Comparison of ENCODE assay signal across 21 cellular contexts in genomic region chr14:95611293-95611880, GRCh38.
A peak's percentile ranks its signal among the peaks of the same experiment; 100 is the strongest.
DNase-seq lines count a peak whose midpoint lies in the region; ATAC-seq, FAIRE-seq and TF ChIP-seq lines count a peak whose summit lies in the region.
"Had no signal": no experiment of that assay in that cellular context is flagged by ENCODE, and none has a peak within 500 bp of the region (broad histone marks: within the 10 kb centered on the region; RNA-seq: fewer than 3 reads in every experiment).

No MANE protein-coding gene starts in this region.

- H3K36me3 ChIP-seq in GM06990 (ENCODE audit: control insufficient read depth, insufficient read depth, low read length), result no peaks in the 10 kb centered on the region
- no peaks in the 10 kb centered on the region for H3K36me3 ChIP-seq in GM12878 (ENCODE audit: control insufficient read depth in 2 of 2, insufficient read depth in 2 of 2, low read length in 1 of 2)
- H3K36me3 ChIP-seq in endodermal cell (ENCODE audit: control insufficient read depth, insufficient read depth, low read length), result no peaks in the 10 kb centered on the region
- H3K36me3 ChIP-seq: suprapubic skin had no signal

- FAIRE-seq in GM12878 (lab: Jason Lieb, UNC), result no peak
- FAIRE-seq: urothelium cell line had no signal

- no peak overlapping the region for H3K4me3 ChIP-seq in GM06990 (replicated peaks; ENCODE audit: low read depth, low read length)
- H3K4me3 ChIP-seq in GM12878, result no peak overlapping the region
- no peak overlapping the region for H3K4me3 ChIP-seq in endodermal cell (ENCODE audit: low read length)
- H3K4me3 ChIP-seq: suprapubic skin had no signal

- H3K79me2 ChIP-seq in GM12878 (ENCODE audit: control insufficient read depth, insufficient read depth, low read length), result no peaks in the 10 kb centered on the region

- POLR2A ChIA-PET in GM12878 (lab: Charles Lee), result no interaction called here

- 49% methylated on average over 8 of the region's 8 CpGs for WGBS in GM12878 (ENCODE audit: insufficient coverage, insufficient replicate concordance, low lambda C conversion rate, missing lambda C conversion rate)
- WGBS in endodermal cell (ENCODE audit: insufficient coverage in 1 of 2, insufficient read length in 1 of 2), 2 experiments, result 89 to 91% methylated on average over 7 to 8 of the region's 8 CpGs

- no peak for TF ChIP-seq EP300 in GM12878 (IDR thresholded peaks at IDR 0.05; ENCODE audit: borderline replicate concordance in 1 of 2, control insufficient read depth in 1 of 2, low read depth in 2 of 2, low read length in 2 of 2)

- no peaks in the 10 kb centered on the region for H3K36me3 Mint-ChIP-seq in endodermal cell (ENCODE audit: low read depth)
- H3K36me3 Mint-ChIP-seq: CD8-positive, alpha-beta memory T cell; IgD-negative memory B cell; natural killer cell had no signal

- DNase-seq in GM06990 (ENCODE audit: extremely low read depth, insufficient read length), result no peak
- no peak for DNase-seq in GM12878 (ENCODE audit: low read depth, low spot score)
- no peak for DNase-seq in endodermal cell
- DNase-seq in posterior vena cava (ENCODE audit: low spot score), result no peak
- no peak for DNase-seq in activated naive CD4-positive, alpha-beta T cell treated with Interleukin-2 at 50 U/mL for 16 hours
- DNase-seq: activated CD4-positive, alpha-beta T cell treated with anti-CD3 and anti-CD28 coated beads for 48 hours; CD8-positive, alpha-beta memory T cell; effector memory CD4-positive, alpha-beta T cell; HFFc6; left colon; natural killer cell; NCI-H2029 treated with DMSO at 0.1 percent for 48 hours; NCI-H446 treated with DMSO at 0.1 percent for 48 hours had no signal

- peaks cover 17% of the 10 kb centered on the region for H3K27me3 Mint-ChIP-seq in endodermal cell (ENCODE audit: insufficient read depth)

- in situ Hi-C loops in GM12878 (cut with MboI), result loop anchor here (5.0 kb wide), 1 partner anchor 161 kb away; no protein-coding TSS in a partner anchor

- H3K9ac ChIP-seq in GM12878 (ENCODE audit: control insufficient read depth, insufficient read depth, low read length) (no peak overlapping the region), endodermal cell (ENCODE audit: extremely low read depth, low read length, poor library complexity, severe bottlenecking) (no peak overlapping the region)

- H3K9me3 ChIP-seq in GM12878 (replicated peaks; ENCODE audit: control insufficient read depth, insufficient read depth, low read length) (no peaks in the 10 kb centered on the region), endodermal cell (ENCODE audit: control insufficient read depth, low read length) (no peaks in the 10 kb centered on the region)
- H3K9me3 ChIP-seq: suprapubic skin had no signal

- no TSS peak for BruUV-seq in GM12878 (replicated peaks; lab: Mats Ljungman, UMichigan)

- H3K27me3 ChIP-seq in GM06990 (replicated peaks; ENCODE audit: control insufficient read depth, insufficient read depth, low read length), result no peaks in the 10 kb centered on the region
- H3K27me3 ChIP-seq in GM12878 (replicated peaks in 1 of 2; ENCODE audit: control insufficient read depth in 2 of 2, insufficient read depth in 2 of 2, low read length in 1 of 2), result no peaks in the 10 kb centered on the region; a peak in 1 of 4 replicates
- peaks cover 29% of the 10 kb centered on the region for H3K27me3 ChIP-seq in endodermal cell (ENCODE audit: control insufficient read depth, insufficient read depth, low read length, poor library complexity, severe bottlenecking)

- no peak overlapping the region for H3K4me2 ChIP-seq in GM12878 (ENCODE audit: control insufficient read depth, insufficient read depth)

- TF ChIP-seq CTCF in GM06990 (IDR thresholded peaks at IDR 0.05; ENCODE audit: insufficient read depth, low read length, poor library complexity, severe bottlenecking) (peak; percentile 11), GM12873 (IDR thresholded peaks at IDR 0.05; ENCODE audit: insufficient read depth, low read depth, low read length, missing control alignments) (peak; percentile 58), GM12878 (IDR thresholded peaks at IDR 0.05 in 2 of 3, conservative IDR thresholded peaks at IDR 0.05 in 1 of 3; ENCODE audit: control insufficient read depth in 2 of 3, extremely low read depth in 1 of 3, insufficient read depth in 1 of 3, low read depth in 3 of 3, low read length in 3 of 3) (peak in 2 of 3 experiments; percentile 28 to 32; a peak in 3 of 6 replicates), endodermal cell (conservative IDR thresholded peaks at IDR 0.05) (no peak)

- H2AFZ ChIP-seq in GM12878 (ENCODE audit: control insufficient read depth, low read depth, low read length), result no peak overlapping the region

- peak; percentile 67 for TF ChIP-seq RAD21 in GM12878 (IDR thresholded peaks at IDR 0.05; ENCODE audit: insufficient read depth, low read depth, low read length)

- no peaks in the 10 kb centered on the region for H4K20me1 ChIP-seq in GM12878 (ENCODE audit: control insufficient read depth, insufficient read depth)

- H3K4me1 Mint-ChIP-seq in endodermal cell, result no peaks in the 10 kb centered on the region
- H3K4me1 Mint-ChIP-seq: CD8-positive, alpha-beta memory T cell; IgD-negative memory B cell; natural killer cell had no signal

- intact Hi-C loops in GM12878 (cut with micrococcal nuclease; ENCODE audit: unreplicated experiment), result loop anchor here (1.0 kb wide), 2 partner anchors 163 to 383 kb away; no protein-coding TSS in a partner anchor
- intact Hi-C loops in posterior vena cava (cut with DNase I), result loop anchor here in 1 of 2 donors (10.0 kb wide), 1 partner anchor 457 kb away; the partner anchor contains the start of gene DICER1

- CTCF ChIA-PET in GM12878 (lab: Yijun Ruan, JAX), result interaction anchor here (0.6 to 10.4 kb wide), 12 partner anchors 44 to 1013 kb away, joined by 3 to 145 read pairs (median 4); partner anchors contain the start of gene TCL1B

- TF ChIP-seq POLR2A in GM12878 (IDR thresholded peaks at IDR 0.05; ENCODE audit: low read depth, low read length), result no peak

- RAD21 ChIA-PET in GM12878 (lab: Charles Lee; ENCODE audit: unreplicated experiment), result interaction anchor here (0.8 to 2.1 kb wide), 8 partner anchors 45 to 164 kb away, joined by 3 to 9 read pairs (median 4); partner anchors contain the start of gene TCL1B

- SMC1A ChIA-PET in GM12878 (lab: Charles Lee; ENCODE audit: uncharacterized antibody, unreplicated experiment), result interaction anchor here (0.7 to 5.7 kb wide), 14 partner anchors 11 to 383 kb away, joined by 3 to 52 read pairs (median 4); no protein-coding TSS in a partner anchor

- H3K27ac ChIP-seq in GM12878 (ENCODE audit: control insufficient read depth, insufficient read depth), result no peak overlapping the region
- H3K27ac ChIP-seq in endodermal cell (ENCODE audit: low read depth, low read length), result no peak overlapping the region
- H3K27ac ChIP-seq: suprapubic skin had no signal

- H3K27ac Mint-ChIP-seq in endodermal cell, result no peak overlapping the region
- H3K27ac Mint-ChIP-seq: activated T-helper 2 cell treated with anti-CD3 and anti-CD28 coated beads, Interferon-gamma antibody, Interleukin-2, Interleukin-4, amounts not matched to agents 10 μg/mL and 5 μg/mL and 100 μg/mL, durations not matched to agents 14 hours and 24 hours and 36 hours; CD8-positive, alpha-beta memory T cell; HFFc6; IgD-negative memory B cell; natural killer cell had no signal

- ATAC-seq in HG03175 (IDR thresholded peaks at IDR 0.05; ENCODE audit: unreplicated experiment) (peak; percentile 42), GM12878 (peak; percentile 71), GM18870 (IDR thresholded peaks at IDR 0.05; ENCODE audit: unreplicated experiment) (no peak)
- ATAC-seq: left colon, natural killer cell, sciatic nerve had no signal

- H3K4me3 Mint-ChIP-seq in endodermal cell, result no peak overlapping the region
- H3K4me3 Mint-ChIP-seq: CD8-positive, alpha-beta memory T cell; HFFc6; IgD-negative memory B cell; natural killer cell had no signal

- H3K9me3 Mint-ChIP-seq in endodermal cell, result no peaks in the 10 kb centered on the region
- H3K9me3 Mint-ChIP-seq: activated T-helper 2 cell treated with anti-CD3 and anti-CD28 coated beads, Interferon-gamma antibody, Interleukin-2, Interleukin-4, amounts not matched to agents 10 μg/mL and 5 μg/mL and 100 μg/mL, durations not matched to agents 14 hours and 24 hours and 36 hours; CD8-positive, alpha-beta memory T cell; HFFc6; IgD-negative memory B cell; natural killer cell had no signal

- H3K4me1 ChIP-seq in GM12878 (ENCODE audit: control insufficient read depth, insufficient read depth, low read length) (no peaks in the 10 kb centered on the region), endodermal cell (ENCODE audit: control insufficient read depth, insufficient read depth, low read length) (no peaks in the 10 kb centered on the region)
- H3K4me1 ChIP-seq: suprapubic skin had no signal

TF ChIP-seq in GM12878, 131 proteins besides CTCF, POLR2A, EP300 and RAD21 (continues in another document):
- TF ChIP-seq PAX8 (IDR thresholded peaks at IDR 0.05) (no peak), NR2F1 (conservative IDR thresholded peaks at IDR 0.05) (no peak), SMARCA5 (IDR thresholded peaks at IDR 0.05) (peak; percentile 44; the same call in 1 of the 2 replicates), POLR2AphosphoS2 (IDR thresholded peaks at IDR 0.05; ENCODE audit: low read depth, low read length) (no peak)
